Comparison of ENCODE assay signal across 8 cellular contexts in genomic region chr10:100912013-100912608, GRCh38. TPM values are rescaled to one million over a fixed set of nuclear protein-coding genes. Genes with fewer than 3 reads are reported as not detected.
DNase-seq lines count a peak whose midpoint lies in the region; ATAC-seq and TF ChIP-seq lines count a peak whose summit lies in the region.

No MANE protein-coding gene starts in this region.

- no peak for TF ChIP-seq CTCF in AG09309 (IDR thresholded peaks at IDR 0.05; ENCODE audit: control insufficient read depth, insufficient read depth, low read depth, low read length, missing control alignments)
- no peak for TF ChIP-seq CTCF in adrenal gland (IDR thresholded peaks at IDR 0.05)
- no peak for TF ChIP-seq CTCF in transverse colon (IDR thresholded peaks at IDR 0.05)

- 3 to 6% (median 4%) methylated on average over 12 of the region's 12 CpGs for WGBS in adrenal gland, 4 donors
- 5 to 13% methylated on average over 9 to 12 of the region's 12 CpGs for WGBS in transverse colon (ENCODE audit: low coverage in 1 of 2), 2 donors

- intact Hi-C loops in adrenal gland (cut with DNase I) (no loop called here), transverse colon (cut with DNase I; ENCODE audit: low total_unique reads) (no loop called here)

- in situ Hi-C loops in HAP-1 (cut with MboI; ENCODE audit: low sequenced_read_pairs) = no loop called here
- in situ Hi-C loops in transverse colon (cut with MboI; ENCODE audit: low pct_ligation_motif_present in 1 of 4, low pct_unique_long_range_greater_than_20kb in 1 of 4, low sequenced_read_pairs in 3 of 4) = no loop called here

- H3K36me3 ChIP-seq in HAP-1 (replicated peaks) = no peaks in the 10 kb centered on the region
- peaks cover 0 to 4% of the 10 kb centered on the region in 2 donors for H3K36me3 ChIP-seq in adrenal gland (replicated peaks in 1 of 2)
- peaks cover 0 to 12% (median 4%) of the 10 kb centered on the region in 4 donors for H3K36me3 ChIP-seq in transverse colon

- TF ChIP-seq EP300 in transverse colon (IDR thresholded peaks at IDR 0.05; ENCODE audit: low read depth) = no peak

- H3K4me1 ChIP-seq in HAP-1 = peaks cover 19% of the 10 kb centered on the region
- peaks cover 15 to 54% of the 10 kb centered on the region in 2 donors for H3K4me1 ChIP-seq in adrenal gland (replicated peaks in 1 of 2)
- peaks cover 9 to 35% (median 25%) of the 10 kb centered on the region in 4 donors for H3K4me1 ChIP-seq in transverse colon

- peak overlapping the region; percentile 84 to 97 (median 88) for H3K27ac ChIP-seq in adrenal gland
- H3K27ac ChIP-seq in layer of hippocampus (ENCODE audit: low read depth, low read length) = peak overlapping the region; percentile 97
- peak overlapping the region; percentile 95 to 99 (median 98) for H3K27ac ChIP-seq in transverse colon

- ATAC-seq in GM18517 (IDR thresholded peaks at IDR 0.05; ENCODE audit: unreplicated experiment) = no peak
- ATAC-seq in HG03045 (IDR thresholded peaks at IDR 0.05; ENCODE audit: unreplicated experiment) = no peak

- H3K27me3 ChIP-seq in HAP-1 (ENCODE audit: low read depth) = no peaks in the 10 kb centered on the region
- H3K27me3 ChIP-seq in adrenal gland = no peaks in the 10 kb centered on the region
- H3K27me3 ChIP-seq in layer of hippocampus (ENCODE audit: control insufficient read depth, insufficient read depth, low read length) = no peaks in the 10 kb centered on the region
- no peaks in the 10 kb centered on the region for H3K27me3 ChIP-seq in transverse colon

- H3K4me3 ChIP-seq in AG09309 (ENCODE audit: control insufficient read depth, low read depth, low read length) = peak overlapping the region; percentile 44
- H3K4me3 ChIP-seq in HAP-1 = peak overlapping the region; percentile 88
- peak overlapping the region in 2 of 4 donors; percentile 16 to 85 for H3K4me3 ChIP-seq in adrenal gland
- peak overlapping the region; percentile 17 to 99 (median 97) for H3K4me3 ChIP-seq in transverse colon

- TF ChIP-seq POLR2A in adrenal gland (IDR thresholded peaks at IDR 0.05) = no peak
- no peak for TF ChIP-seq POLR2A in transverse colon (IDR thresholded peaks at IDR 0.05)

- H3K9me3 ChIP-seq in HAP-1 (no peaks in the 10 kb centered on the region), adrenal gland (replicated peaks in 1 of 3) (no peaks in the 10 kb centered on the region), transverse colon (no peaks in the 10 kb centered on the region)

- DNase-seq in AG09309 (ENCODE audit: low read depth) (no peak), HAP-1 (ENCODE audit: low spot score in 2 of 2) (no peak), adrenal gland (peak in 3 of 7 donors; percentile 25 to 36 (median 27)), transverse colon (no peak), NCI-H1048 (lab: John Stamatoyannopoulos, UW) (no peak)

RNA-seq across cellular contexts. Expression of gene SLF2, which starts 0.7 kb away (rescaled TPM):
- 10 to 100 TPM; 19.8 to 59.8 (median 37.2) TPM for total RNA-seq in adrenal gland
- polyA plus RNA-seq in adrenal gland = 10 to 100 TPM; 20.9 to 34.6 (median 31.2) TPM
- 10 to 100 TPM; 25.4 to 55.1 (median 33.1) TPM for total RNA-seq in transverse colon

RNA-seq across cellular contexts. Expression of gene SEMA4G, which starts 57.2 kb away (rescaled TPM):
- total RNA-seq in adrenal gland = 10 to 100 TPM in 4 of 8 donors, 1 to 10 TPM in 4; 6.0 to 21.5 (median 11.9) TPM
- 10 to 100 TPM; 14.1 to 16.8 (median 14.3) TPM for polyA plus RNA-seq in adrenal gland
- total RNA-seq in transverse colon = 100 to 1,000 TPM in 3 of 4 donors, 10 to 100 TPM in 1; 94.0 to 221 (median 121) TPM

Comparison
In these comparisons a context has a peak if more than half of its experiments do, and no peak if none do; other contexts are left out.
1. RNA of gene SEMA4G, which starts 57.2 kb away (total RNA-seq): 94.0 to 221 TPM in transverse colon; 6.0 to 21.5 TPM in adrenal gland; every median in the first group is over 4 times any median in the second.
2. Peak in every context shown above with its lines, with median percentiles within 50 percentile points of each other: H3K27ac ChIP-seq.